2 cellular contexts compared by ENCODE assay signal in the genomic region with DNA sequence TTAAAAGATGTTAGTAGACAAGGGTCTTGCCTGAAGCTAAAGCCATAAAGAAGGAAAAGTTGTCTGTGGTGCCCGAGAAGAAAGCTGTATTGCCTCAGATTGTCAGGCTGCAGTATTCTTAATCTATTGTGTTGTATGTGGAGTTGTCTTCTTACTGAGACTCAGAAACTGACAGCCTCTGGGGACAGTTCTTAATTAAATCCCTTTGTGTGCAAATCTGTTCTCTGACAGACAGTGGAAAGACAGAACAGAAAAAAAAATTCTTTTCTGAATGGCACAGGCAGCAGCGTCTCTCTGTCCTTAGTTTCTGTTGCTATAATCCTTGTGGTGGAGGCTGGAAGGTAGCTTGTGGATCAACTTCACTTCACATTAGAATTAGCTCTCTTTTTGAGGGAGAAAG.
TF ChIP-seq lines count a peak whose summit lies in the region.

No MANE protein-coding gene starts in this region.

TF ChIP-seq in GM23338, 12 proteins besides CTCF, POLR2A, EP300 and RAD21 (continued from another document):
- TF ChIP-seq, protein P1, sequence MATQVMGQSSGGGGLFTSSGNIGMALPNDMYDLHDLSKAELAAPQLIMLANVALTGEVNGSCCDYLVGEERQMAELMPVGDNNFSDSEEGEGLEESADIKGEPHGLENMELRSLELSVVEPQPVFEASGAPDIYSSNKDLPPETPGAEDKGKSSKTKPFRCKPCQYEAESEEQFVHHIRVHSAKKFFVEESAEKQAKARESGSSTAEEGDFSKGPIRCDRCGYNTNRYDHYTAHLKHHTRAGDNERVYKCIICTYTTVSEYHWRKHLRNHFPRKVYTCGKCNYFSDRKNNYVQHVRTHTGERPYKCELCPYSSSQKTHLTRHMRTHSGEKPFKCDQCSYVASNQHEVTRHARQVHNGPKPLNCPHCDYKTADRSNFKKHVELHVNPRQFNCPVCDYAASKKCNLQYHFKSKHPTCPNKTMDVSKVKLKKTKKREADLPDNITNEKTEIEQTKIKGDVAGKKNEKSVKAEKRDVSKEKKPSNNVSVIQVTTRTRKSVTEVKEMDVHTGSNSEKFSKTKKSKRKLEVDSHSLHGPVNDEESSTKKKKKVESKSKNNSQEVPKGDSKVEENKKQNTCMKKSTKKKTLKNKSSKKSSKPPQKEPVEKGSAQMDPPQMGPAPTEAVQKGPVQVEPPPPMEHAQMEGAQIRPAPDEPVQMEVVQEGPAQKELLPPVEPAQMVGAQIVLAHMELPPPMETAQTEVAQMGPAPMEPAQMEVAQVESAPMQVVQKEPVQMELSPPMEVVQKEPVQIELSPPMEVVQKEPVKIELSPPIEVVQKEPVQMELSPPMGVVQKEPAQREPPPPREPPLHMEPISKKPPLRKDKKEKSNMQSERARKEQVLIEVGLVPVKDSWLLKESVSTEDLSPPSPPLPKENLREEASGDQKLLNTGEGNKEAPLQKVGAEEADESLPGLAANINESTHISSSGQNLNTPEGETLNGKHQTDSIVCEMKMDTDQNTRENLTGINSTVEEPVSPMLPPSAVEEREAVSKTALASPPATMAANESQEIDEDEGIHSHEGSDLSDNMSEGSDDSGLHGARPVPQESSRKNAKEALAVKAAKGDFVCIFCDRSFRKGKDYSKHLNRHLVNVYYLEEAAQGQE (IDR thresholded peaks at IDR 0.05; ENCODE audit: unreplicated experiment): no peak
- TF ChIP-seq ZNF114 (CRISPR knock-in tag; IDR thresholded peaks at IDR 0.05): no peak
- no peak for TF ChIP-seq EZH2 (IDR thresholded peaks at IDR 0.05; ENCODE audit: low read depth, unreplicated experiment)
- no peak for TF ChIP-seq EZH2phosphoT487 (IDR thresholded peaks at IDR 0.05; ENCODE audit: unreplicated experiment)
- no peak for TF ChIP-seq STAT1 (IDR thresholded peaks at IDR 0.05; ENCODE audit: unreplicated experiment)
- TF ChIP-seq, protein P2, sequence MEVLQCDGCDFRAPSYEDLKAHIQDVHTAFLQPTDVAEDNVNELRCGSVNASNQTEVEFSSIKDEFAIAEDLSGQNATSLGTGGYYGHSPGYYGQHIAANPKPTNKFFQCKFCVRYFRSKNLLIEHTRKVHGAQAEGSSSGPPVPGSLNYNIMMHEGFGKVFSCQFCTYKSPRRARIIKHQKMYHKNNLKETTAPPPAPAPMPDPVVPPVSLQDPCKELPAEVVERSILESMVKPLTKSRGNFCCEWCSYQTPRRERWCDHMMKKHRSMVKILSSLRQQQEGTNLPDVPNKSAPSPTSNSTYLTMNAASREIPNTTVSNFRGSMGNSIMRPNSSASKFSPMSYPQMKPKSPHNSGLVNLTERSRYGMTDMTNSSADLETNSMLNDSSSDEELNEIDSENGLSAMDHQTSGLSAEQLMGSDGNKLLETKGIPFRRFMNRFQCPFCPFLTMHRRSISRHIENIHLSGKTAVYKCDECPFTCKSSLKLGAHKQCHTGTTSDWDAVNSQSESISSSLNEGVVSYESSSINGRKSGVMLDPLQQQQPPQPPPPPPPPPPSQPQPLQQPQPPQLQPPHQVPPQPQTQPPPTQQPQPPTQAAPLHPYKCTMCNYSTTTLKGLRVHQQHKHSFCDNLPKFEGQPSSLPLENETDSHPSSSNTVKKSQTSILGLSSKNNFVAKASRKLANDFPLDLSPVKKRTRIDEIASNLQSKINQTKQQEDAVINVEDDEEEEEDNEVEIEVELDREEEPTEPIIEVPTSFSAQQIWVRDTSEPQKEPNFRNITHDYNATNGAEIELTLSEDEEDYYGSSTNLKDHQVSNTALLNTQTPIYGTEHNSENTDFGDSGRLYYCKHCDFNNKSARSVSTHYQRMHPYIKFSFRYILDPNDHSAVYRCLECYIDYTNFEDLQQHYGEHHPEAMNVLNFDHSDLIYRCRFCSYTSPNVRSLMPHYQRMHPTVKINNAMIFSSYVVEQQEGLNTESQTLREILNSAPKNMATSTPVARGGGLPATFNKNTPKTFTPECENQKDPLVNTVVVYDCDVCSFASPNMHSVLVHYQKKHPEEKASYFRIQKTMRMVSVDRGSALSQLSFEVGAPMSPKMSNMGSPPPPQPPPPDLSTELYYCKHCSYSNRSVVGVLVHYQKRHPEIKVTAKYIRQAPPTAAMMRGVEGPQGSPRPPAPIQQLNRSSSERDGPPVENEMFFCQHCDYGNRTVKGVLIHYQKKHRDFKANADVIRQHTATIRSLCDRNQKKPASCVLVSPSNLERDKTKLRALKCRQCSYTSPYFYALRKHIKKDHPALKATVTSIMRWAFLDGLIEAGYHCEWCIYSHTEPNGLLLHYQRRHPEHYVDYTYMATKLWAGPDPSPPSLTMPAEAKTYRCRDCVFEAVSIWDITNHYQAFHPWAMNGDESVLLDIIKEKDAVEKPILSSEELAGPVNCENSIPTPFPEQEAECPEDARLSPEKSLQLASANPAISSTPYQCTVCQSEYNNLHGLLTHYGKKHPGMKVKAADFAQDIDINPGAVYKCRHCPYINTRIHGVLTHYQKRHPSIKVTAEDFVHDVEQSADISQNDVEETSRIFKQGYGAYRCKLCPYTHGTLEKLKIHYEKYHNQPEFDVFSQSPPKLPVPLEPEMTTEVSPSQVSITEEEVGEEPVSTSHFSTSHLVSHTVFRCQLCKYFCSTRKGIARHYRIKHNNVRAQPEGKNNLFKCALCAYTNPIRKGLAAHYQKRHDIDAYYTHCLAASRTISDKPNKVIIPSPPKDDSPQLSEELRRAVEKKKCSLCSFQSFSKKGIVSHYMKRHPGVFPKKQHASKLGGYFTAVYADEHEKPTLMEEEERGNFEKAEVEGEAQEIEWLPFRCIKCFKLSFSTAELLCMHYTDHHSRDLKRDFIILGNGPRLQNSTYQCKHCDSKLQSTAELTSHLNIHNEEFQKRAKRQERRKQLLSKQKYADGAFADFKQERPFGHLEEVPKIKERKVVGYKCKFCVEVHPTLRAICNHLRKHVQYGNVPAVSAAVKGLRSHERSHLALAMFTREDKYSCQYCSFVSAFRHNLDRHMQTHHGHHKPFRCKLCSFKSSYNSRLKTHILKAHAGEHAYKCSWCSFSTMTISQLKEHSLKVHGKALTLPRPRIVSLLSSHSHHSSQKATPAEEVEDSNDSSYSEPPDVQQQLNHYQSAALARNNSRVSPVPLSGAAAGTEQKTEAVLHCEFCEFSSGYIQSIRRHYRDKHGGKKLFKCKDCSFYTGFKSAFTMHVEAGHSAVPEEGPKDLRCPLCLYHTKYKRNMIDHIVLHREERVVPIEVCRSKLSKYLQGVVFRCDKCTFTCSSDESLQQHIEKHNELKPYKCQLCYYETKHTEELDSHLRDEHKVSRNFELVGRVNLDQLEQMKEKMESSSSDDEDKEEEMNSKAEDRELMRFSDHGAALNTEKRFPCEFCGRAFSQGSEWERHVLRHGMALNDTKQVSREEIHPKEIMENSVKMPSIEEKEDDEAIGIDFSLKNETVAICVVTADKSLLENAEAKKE (CRISPR knock-in tag; IDR thresholded peaks at IDR 0.05): no peak

TF ChIP-seq in neural cell, 6 proteins besides CTCF, POLR2A, EP300 and RAD21 (continued from another document):
- TF ChIP-seq, protein P1 (IDR thresholded peaks at IDR 0.05; ENCODE audit: borderline replicate concordance): no peak
